Comparison of ENCODE assay signal across 8 cellular contexts in the genomic region with DNA sequence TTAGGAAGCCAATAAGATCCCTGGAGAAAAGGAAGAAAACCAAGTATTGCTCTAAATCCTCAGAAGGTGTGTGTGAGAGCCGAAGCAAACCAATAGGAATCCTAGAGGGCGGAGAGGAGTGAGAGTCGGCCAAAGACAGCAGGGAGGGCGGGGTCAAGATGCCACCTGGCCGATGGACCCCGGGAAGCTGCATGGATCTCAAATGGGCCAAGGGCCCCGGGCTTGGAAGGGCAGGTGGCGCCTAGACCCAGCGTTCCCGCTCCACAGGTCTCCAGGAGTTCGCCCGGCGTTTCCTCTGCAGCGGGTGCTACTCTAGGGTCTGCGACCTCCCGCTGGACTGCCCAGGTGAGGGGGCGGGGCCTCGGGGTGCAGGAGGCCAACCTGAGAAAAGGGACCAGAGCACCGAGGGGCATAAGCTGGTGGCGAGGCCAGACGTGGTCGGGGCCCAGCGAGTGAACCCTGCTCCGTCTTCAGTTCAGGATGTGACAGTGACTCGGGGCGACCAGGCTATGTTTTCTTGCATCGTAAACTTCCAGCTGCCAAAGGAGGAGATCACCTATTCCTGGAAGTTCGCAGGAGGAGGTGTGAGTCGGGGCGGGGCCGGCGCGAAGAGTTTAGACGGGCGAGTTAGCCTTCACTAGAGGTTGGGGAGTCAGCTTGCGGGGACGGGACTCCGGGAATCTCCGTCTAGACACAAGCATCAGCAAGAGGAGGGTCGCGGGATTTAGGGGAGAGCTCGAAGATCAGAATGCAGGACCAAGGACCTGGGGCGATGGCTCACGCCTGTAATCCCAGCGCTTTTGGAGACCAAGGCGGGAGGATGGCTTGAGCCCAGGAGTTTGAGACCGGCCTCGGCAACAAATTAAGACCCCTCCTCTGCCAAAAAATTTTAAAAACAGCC. TPM values are rescaled to one million over a fixed set of nuclear protein-coding genes. Genes with fewer than 3 reads are reported as not detected.
DNase-seq lines count a peak whose midpoint lies in the region; ATAC-seq and TF ChIP-seq lines count a peak whose summit lies in the region.

No MANE protein-coding gene starts in this region.

- peaks cover 12% of the 10 kb centered on the region for H3K79me2 ChIP-seq in DND-41 (ENCODE audit: insufficient read depth, low read length)

- TF ChIP-seq EP300 in gastroesophageal sphincter (IDR thresholded peaks at IDR 0.05): no peak

- H3K27ac Mint-ChIP-seq in T-helper 17 cell: peak overlapping the region; percentile 95

- H3K9ac ChIP-seq in DND-41 (ENCODE audit: low read depth, low read length): peak overlapping the region; percentile 82

- H3K4me3 Mint-ChIP-seq in T-helper 17 cell: peak overlapping the region; percentile 92

- H3K36me3 ChIP-seq in DND-41 (ENCODE audit: insufficient read depth, low read length) (peaks cover 7% of the 10 kb centered on the region; the same call in 1 of the 2 replicates), gastroesophageal sphincter (peaks cover 0 to 63% of the 10 kb centered on the region in 2 donors)

- ATAC-seq in DND-41 (ENCODE audit: insufficient read depth, low read depth): no peak
- no peak for ATAC-seq in T-helper 17 cell
- ATAC-seq in gastroesophageal sphincter: no peak
- no peak for ATAC-seq in GM18873 (IDR thresholded peaks at IDR 0.05; ENCODE audit: low FRiP score, unreplicated experiment)
- no peak for ATAC-seq in HG03342 (IDR thresholded peaks at IDR 0.05; ENCODE audit: unreplicated experiment)
- no peak for ATAC-seq in GM21786 (IDR thresholded peaks at IDR 0.05; ENCODE audit: unreplicated experiment)
- no peak for ATAC-seq in GM21526 (IDR thresholded peaks at IDR 0.05; ENCODE audit: low FRiP score, unreplicated experiment)

- H2AFZ ChIP-seq in DND-41 (ENCODE audit: low read depth, low read length): peak overlapping the region; percentile 81; the same call in 1 of the 2 replicates

- H3K4me1 ChIP-seq in DND-41 (ENCODE audit: insufficient read depth, low read length) (peaks cover 15% of the 10 kb centered on the region), gastroesophageal sphincter (peaks cover 0 to 43% (median 8%) of the 10 kb centered on the region in 3 donors)

- H3K27ac ChIP-seq in DND-41 (ENCODE audit: low read length): no peak overlapping the region
- peak overlapping the region; percentile 3 to 92 (median 90) for H3K27ac ChIP-seq in gastroesophageal sphincter

- H3K36me3 Mint-ChIP-seq in T-helper 17 cell (ENCODE audit: low read depth): peaks cover 3% of the 10 kb centered on the region

- TF ChIP-seq CTCF in DND-41 (IDR thresholded peaks at IDR 0.05; ENCODE audit: borderline replicate concordance, extremely low read depth, low read length, poor library complexity, severe bottlenecking) (no peak), gastroesophageal sphincter (IDR thresholded peaks at IDR 0.05) (no peak)

- H3K4me2 ChIP-seq in DND-41 (ENCODE audit: insufficient read depth, low read length): peak overlapping the region; percentile 72

- DNase-seq in DND-41: no peak
- DNase-seq in T-helper 17 cell: no peak
- DNase-seq in nucleus accumbens (lab: John Stamatoyannopoulos, UW): peak in 29 of 56 donors; percentile 16 to 78 (median 50)

- H4K20me1 ChIP-seq in DND-41 (ENCODE audit: insufficient read depth, low read length): no peaks in the 10 kb centered on the region

- WGBS in gastroesophageal sphincter (ENCODE audit: low coverage in 1 of 2), 2 donors: 32 to 45% methylated on average over 19 to 20 of the region's 48 CpGs

- peak in 1 of 2 donors; percentile 6 for TF ChIP-seq POLR2A in gastroesophageal sphincter (IDR thresholded peaks at IDR 0.05)

- H3K9me3 ChIP-seq in DND-41 (ENCODE audit: insufficient read depth, low read length, severe bottlenecking): no peaks in the 10 kb centered on the region
- no peaks in the 10 kb centered on the region for H3K9me3 ChIP-seq in T-helper 17 cell (ENCODE audit: control insufficient read depth, low read length, poor library complexity, severe bottlenecking)
- H3K9me3 ChIP-seq in gastroesophageal sphincter: no peaks in the 10 kb centered on the region

- H3K4me3 ChIP-seq in DND-41 (ENCODE audit: low read depth in 1 of 2, low read length in 2 of 2) (peak overlapping the region in 1 of 2 experiments; percentile 77; a peak in 2 of 4 replicates), gastroesophageal sphincter (peak overlapping the region in 1 of 2 donors; percentile 56)

- no peaks in the 10 kb centered on the region for H3K27me3 ChIP-seq in DND-41 (ENCODE audit: insufficient read depth, low read length, poor library complexity)
- no peaks in the 10 kb centered on the region for H3K27me3 ChIP-seq in gastroesophageal sphincter

- peaks cover 5% of the 10 kb centered on the region for H3K27me3 Mint-ChIP-seq in T-helper 17 cell

- H3K4me1 Mint-ChIP-seq in T-helper 17 cell: peaks cover 25% of the 10 kb centered on the region

RNA-seq across cellular contexts. Expression of a gene that starts 9.9 kb away (rescaled TPM):
- total RNA-seq in T-helper 17 cell (1 to 10 TPM; 4.3 to 6.4 TPM), gastroesophageal sphincter (10 to 100 TPM in 3 of 4 donors, 1 to 10 TPM in 1; 6.3 to 29.7 (median 18.3) TPM)

RNA-seq across cellular contexts. Expression of a gene that starts 20.8 kb away (rescaled TPM):
- not detected for total RNA-seq in T-helper 17 cell
- total RNA-seq in gastroesophageal sphincter: 10 to 100 TPM in 1 of 4 donors, 1 to 10 TPM in 1, under 1 TPM in 1, not detected in 1; 0.23 to 15.2 (median 2.2) TPM

RNA-seq across cellular contexts. Expression of a gene that starts 48.7 kb away (rescaled TPM):
- total RNA-seq in T-helper 17 cell: 1 to 10 TPM in 1 of 2 donors, under 1 TPM in 1; 0.70 to 4.1 TPM
- total RNA-seq in gastroesophageal sphincter: 10 to 100 TPM in 2 of 4 donors, 1 to 10 TPM in 1, under 1 TPM in 1; 0.93 to 19.8 (median 9.2) TPM

RNA-seq across cellular contexts. Expression of a gene that starts 56.4 kb away (rescaled TPM):
- 1 to 10 TPM in 1 of 2 donors, under 1 TPM in 1; 0.86 to 3.3 TPM for total RNA-seq in T-helper 17 cell
- total RNA-seq in gastroesophageal sphincter: 1 to 10 TPM in 2 of 4 donors, under 1 TPM in 1, not detected in 1; 0.73 to 8.6 (median 1.4) TPM

RNA-seq across cellular contexts. Expression of a gene that starts 58.0 kb away (rescaled TPM):
- total RNA-seq in T-helper 17 cell (under 1 TPM in 1 of 2 donors, not detected in 1; 0.40 TPM), gastroesophageal sphincter (1 to 10 TPM in 2 of 4 donors, not detected in 2; 1.8 to 2.2 TPM)

Comparison
In these comparisons a context has a peak if more than half of its experiments do, and no peak if none do; other contexts are left out.
1. DNase-seq: peak in nucleus accumbens (29 of 56); none in DND-41 (single experiment) and T-helper 17 cell (0 of 3).